ENCODE assay signal across 13 cellular contexts in genomic region chr12:12735301-12735700, GRCh38. TPM values are rescaled to one million over a fixed set of nuclear protein-coding genes. Genes with fewer than 3 reads are reported as not detected.
DNase-seq lines count a peak whose midpoint lies in the region; ATAC-seq and TF ChIP-seq lines count a peak whose summit lies in the region.
"Had no signal": no experiment of that assay in that cellular context is flagged by ENCODE, and none has a peak within 500 bp of the region (broad histone marks: within the 10 kb centered on the region; RNA-seq: fewer than 3 reads in every experiment).

No MANE protein-coding gene starts in this region.

- POLR2A ChIA-PET in CD4-positive, alpha-beta T cell (lab: Charles Lee), result interaction anchor here (1.2 to 6.2 kb wide), 5 partner anchors 15 to 378 kb away, joined by 3 to 414 read pairs (median 36); partner anchors contain the start of genes BORCS5, CDKN1B and GPR19

- H3K4me1 ChIP-seq in Loucy (ENCODE audit: insufficient read depth, low read length, poor library complexity, severe bottlenecking) (peaks cover 27% of the 10 kb centered on the region), duodenal mucosa (ENCODE audit: control insufficient read depth in 1 of 2, insufficient read depth in 2 of 2, low read length in 2 of 2) (peaks cover 25 to 27% of the 10 kb centered on the region in 2 donors), osteoblast (ENCODE audit: insufficient read depth, low read length) (peaks cover 54% of the 10 kb centered on the region), right cardiac atrium (ENCODE audit: control insufficient read depth, insufficient read depth, low read length) (no peaks in the 10 kb centered on the region)

- TF ChIP-seq CTCF in CD4-positive, alpha-beta T cell (IDR thresholded peaks at IDR 0.05), result no peak
- TF ChIP-seq CTCF in Loucy (conservative IDR thresholded peaks at IDR 0.05; ENCODE audit: low read length) (no peak), osteoblast (IDR thresholded peaks at IDR 0.05; ENCODE audit: extremely low read depth, low read depth, low read length) (no peak)

- peak overlapping the region; percentile 27 for H3K4me3 ChIP-seq in Loucy (ENCODE audit: low read length, poor library complexity, severe bottlenecking)
- peak overlapping the region in 1 of 2 donors; percentile 56 for H3K4me3 ChIP-seq in duodenal mucosa (ENCODE audit: low read depth in 1 of 2, low read length in 2 of 2)
- peak overlapping the region; percentile 55 for H3K4me3 ChIP-seq in osteoblast (ENCODE audit: insufficient read depth, low read length)
- no peak overlapping the region for H3K4me3 ChIP-seq in right cardiac atrium (ENCODE audit: low read length)
- H3K4me3 ChIP-seq: PC-9, upper lobe of right lung had no signal

- peaks cover 49% of the 10 kb centered on the region for H3K4me1 Mint-ChIP-seq in CD4-positive, alpha-beta T cell (ENCODE audit: low read depth)

- peak overlapping the region; percentile 58 for H3K9ac ChIP-seq in Loucy (ENCODE audit: low read depth, low read length, poor library complexity, severe bottlenecking)
- H3K9ac ChIP-seq in duodenal mucosa (ENCODE audit: low read depth in 1 of 2, low read length in 2 of 2), result peak overlapping the region; percentile 55 to 65
- H3K9ac ChIP-seq: KMS-11 had no signal

- H3K79me2 ChIP-seq in Loucy (ENCODE audit: insufficient read depth, low read length), result peaks cover 74% of the 10 kb centered on the region
- peaks cover 62% of the 10 kb centered on the region for H3K79me2 ChIP-seq in osteoblast (ENCODE audit: insufficient read depth, low read length)

- H3K9me2 ChIP-seq in Loucy (replicated peaks; ENCODE audit: low read depth, low read length), result no peaks in the 10 kb centered on the region

- peaks cover 8% of the 10 kb centered on the region; the same call in 1 of the 2 replicates for H3F3A ChIP-seq in Loucy (ENCODE audit: low read depth)

- H3K27ac ChIP-seq in CD4-positive, alpha-beta T cell (ENCODE audit: low read depth, low read length), result no peak overlapping the region
- no peak overlapping the region for H3K27ac ChIP-seq in duodenal mucosa (ENCODE audit: low read depth, low read length)
- peak overlapping the region; percentile 96 for H3K27ac ChIP-seq in osteoblast (ENCODE audit: low read depth, low read length)
- H3K27ac ChIP-seq in right cardiac atrium (ENCODE audit: low read length), result no peak overlapping the region
- H3K27ac ChIP-seq: KMS-11, PC-9 had no signal

- peak overlapping the region; percentile 85 for H3K27ac Mint-ChIP-seq in CD4-positive, alpha-beta T cell

- no peak for ATAC-seq in CD4-positive, alpha-beta T cell (ENCODE audit: poor library complexity)
- ATAC-seq in GM18520 (IDR thresholded peaks at IDR 0.05; ENCODE audit: unreplicated experiment) (no peak), right cardiac atrium (no peak)
- ATAC-seq: upper lobe of right lung had no signal

- CTCF ChIA-PET in CD4-positive, alpha-beta T cell (lab: Charles Lee), result interaction anchor here (1.1 to 2.4 kb wide), 3 partner anchors 21 to 378 kb away, joined by 3 to 13 read pairs (median 3); partner anchors contain the start of gene BORCS5

- H3K9me3 ChIP-seq in CD4-positive, alpha-beta T cell (ENCODE audit: control insufficient read depth, low read length), result no peaks in the 10 kb centered on the region
- no peaks in the 10 kb centered on the region for H3K9me3 ChIP-seq in Loucy (ENCODE audit: insufficient read depth, low read depth, low read length)
- no peaks in the 10 kb centered on the region for H3K9me3 ChIP-seq in duodenal mucosa (ENCODE audit: control insufficient read depth in 1 of 2, low read length in 2 of 2)
- no peaks in the 10 kb centered on the region for H3K9me3 ChIP-seq in osteoblast (ENCODE audit: low read depth, low read length)
- no peaks in the 10 kb centered on the region for H3K9me3 ChIP-seq in right cardiac atrium (ENCODE audit: control insufficient read depth, low read length)
- H3K9me3 ChIP-seq: upper lobe of right lung had no signal

- H3K4me2 ChIP-seq in Loucy (ENCODE audit: low read depth, low read length, poor library complexity, severe bottlenecking) (peak overlapping the region; percentile 22), osteoblast (ENCODE audit: insufficient read depth, low read length) (peak overlapping the region; percentile 85)
- H3K4me2 ChIP-seq: KMS-11, PC-9 had no signal

- peak overlapping the region; percentile 39; the same call in 1 of the 2 replicates for H2AFZ ChIP-seq in Loucy (ENCODE audit: low read length)
- no peak overlapping the region for H2AFZ ChIP-seq in osteoblast (ENCODE audit: low read length)
- H2AFZ ChIP-seq: PC-9 had no signal

- H4K20me1 ChIP-seq in Loucy (ENCODE audit: insufficient read depth, low read length, poor library complexity, severe bottlenecking), result no peaks in the 10 kb centered on the region
- H4K20me1 ChIP-seq in osteoblast (ENCODE audit: insufficient read depth, low read length), result no peaks in the 10 kb centered on the region

- peaks cover 9% of the 10 kb centered on the region for H3K36me3 Mint-ChIP-seq in CD4-positive, alpha-beta T cell (ENCODE audit: low read depth)

- H3K9me3 Mint-ChIP-seq in CD4-positive, alpha-beta T cell, result no peaks in the 10 kb centered on the region

- H3K27me3 Mint-ChIP-seq in CD4-positive, alpha-beta T cell, result no peaks in the 10 kb centered on the region

- H3K4me3 Mint-ChIP-seq in CD4-positive, alpha-beta T cell, result peak overlapping the region; percentile 21

- intact Hi-C loops in CD4-positive, alpha-beta T cell (cut with DNase I, micrococcal nuclease), result loop anchor here in 1 of 2 experiments (5.0 kb wide), 1 partner anchor 168 kb away; no protein-coding TSS in a partner anchor
- intact Hi-C loops in right cardiac atrium (cut with DNase I), result no loop called here

- H3K36me3 ChIP-seq in Loucy (ENCODE audit: insufficient read depth, low read length) (no peaks in the 10 kb centered on the region), duodenal mucosa (ENCODE audit: control insufficient read depth in 1 of 2, insufficient read depth in 2 of 2, low read length in 2 of 2) (no peaks in the 10 kb centered on the region), osteoblast (ENCODE audit: insufficient read depth, low read length) (no peaks in the 10 kb centered on the region)
- H3K36me3 ChIP-seq: upper lobe of right lung had no signal

- 96% methylated on average over 1 of the region's 1 CpG for WGBS in right cardiac atrium

- no peak for DNase-seq in CD4-positive, alpha-beta T cell
- DNase-seq in osteoblast (ENCODE audit: insufficient read length, low spot score, missing footprints), result no peak
- DNase-seq in NCI-H1436 treated with DMSO at 0.1 percent for 48 hours (lab: John Stamatoyannopoulos, UW), result no peak
- no peak for DNase-seq in middle frontal gyrus (ENCODE audit: extremely low spot score, low spot score)
- no peak for DNase-seq in right cardiac atrium
- DNase-seq: dermis blood vessel endothelial cell, GF-D8, PC-9, upper lobe of right lung had no signal

- H3K27me3 ChIP-seq in CD4-positive, alpha-beta T cell (ENCODE audit: control insufficient read depth, insufficient read depth, low read length), result no peaks in the 10 kb centered on the region
- H3K27me3 ChIP-seq in Loucy (ENCODE audit: insufficient read depth, low read length, poor library complexity, severe bottlenecking), result no peaks in the 10 kb centered on the region
- H3K27me3 ChIP-seq in duodenal mucosa (ENCODE audit: control insufficient read depth in 1 of 2, insufficient read depth in 2 of 2, low read length in 2 of 2), result no peaks in the 10 kb centered on the region
- H3K27me3 ChIP-seq in osteoblast (ENCODE audit: insufficient read depth, low read length), result no peaks in the 10 kb centered on the region
- H3K27me3 ChIP-seq in right cardiac atrium (ENCODE audit: control insufficient read depth, insufficient read depth), result no peaks in the 10 kb centered on the region
- H3K27me3 ChIP-seq: upper lobe of right lung had no signal

RNA-seq across cellular contexts. Expression of gene CDKN1B, which starts 18.1 kb away (rescaled TPM):
- 100 to 1,000 TPM; 352 TPM for total RNA-seq in CD4-positive, alpha-beta T cell
- total RNA-seq in osteoblast (44.5 and 52.8 TPM in 2 replicates), right cardiac atrium (10 to 100 TPM; 28.9 to 48.0 (median 46.5) TPM)
- polyA plus RNA-seq in right cardiac atrium, result 35.2 TPM

RNA-seq across cellular contexts. Expression of gene GPR19, which starts 39.3 kb away (rescaled TPM):
- 1 to 10 TPM; 1.1 to 1.9 TPM for total RNA-seq in CD4-positive, alpha-beta T cell
- total RNA-seq in osteoblast (under 0.01 and 0.36 TPM in 2 replicates), right cardiac atrium (under 1 TPM in 1 of 4 donors, not detected in 3; 0.17 TPM)
- polyA plus RNA-seq in right cardiac atrium, result 0.05 TPM
- total RNA-seq: upper lobe of right lung had no signal

RNA-seq across cellular contexts. Expression of gene APOLD1, which starts 50.2 kb away (rescaled TPM):
- 1 to 10 TPM; 1.8 to 3.4 TPM for total RNA-seq in CD4-positive, alpha-beta T cell
- total RNA-seq in osteoblast, result 3.2 and 3.3 TPM in 2 replicates
- total RNA-seq in right cardiac atrium, result 10 to 100 TPM; 15.0 to 43.0 (median 16.6) TPM
- polyA plus RNA-seq in right cardiac atrium, result 20.9 TPM
